26 cellular contexts compared by ENCODE assay signal in genomic region chr12:11694528-11694927, GRCh38.
"Had no signal": no experiment of that assay in that cellular context is flagged by ENCODE, and none has a peak within 500 bp of the region (broad histone marks: within the 10 kb centered on the region; RNA-seq: fewer than 3 reads in every experiment).

No MANE protein-coding gene starts in this region.

- ATAC-seq: activated CD4-positive, alpha-beta T cell treated with anti-CD3 and anti-CD28 coated beads for 36 hours; activated naive CD8-positive, alpha-beta T cell treated with anti-CD3 and anti-CD28 coated beads, Interleukin-2, amount 50 U/mL, for 24 hours; activated T-cell treated with anti-CD3 and anti-CD28 coated beads, Interleukin-2, amount 50 U/mL, for 72 hours had no signal

- H3K9ac ChIP-seq: SK-N-SH had no signal

- H3K9me3 ChIP-seq: ascending aorta, Peyer's patch, SJCRH30, SK-N-SH had no signal

- H3K36me3 ChIP-seq: ascending aorta, cardiac muscle cell, Peyer's patch, SJCRH30, WERI-Rb-1 had no signal

- H3K4me1 Mint-ChIP-seq: brain had no signal

- H3K4me1 ChIP-seq: Peyer's patch had no signal

- H3K9me3 Mint-ChIP-seq: activated CD4-positive, alpha-beta memory T cell treated with anti-CD3 and anti-CD28 coated beads, Interleukin-2, amount 10 ng/mL, durations not matched to agents 7 days and 5 days; activated naive CD4-positive, alpha-beta T cell treated with anti-CD3 and anti-CD28 coated beads, Interleukin-2, amount 50 U/mL, for 24 hours; activated naive CD8-positive, alpha-beta T cell treated with anti-CD3 and anti-CD28 coated beads, Interleukin-2, amount 50 U/mL, for 24 hours; activated T-cell treated with anti-CD3 and anti-CD28 coated beads, Interleukin-2, amount 50 U/mL, for 72 hours; activated T-helper 2 cell treated with anti-CD3 and anti-CD28 coated beads, Interferon-gamma antibody, Interleukin-2, Interleukin-4, amounts not matched to agents 10 μg/mL and 5 μg/mL and 100 μg/mL, durations not matched to agents 14 hours and 24 hours and 36 hours had no signal

- H3K27me3 ChIP-seq: ascending aorta, cardiac muscle cell, Peyer's patch, SJCRH30 had no signal

- DNase-seq: activated CD4-positive, alpha-beta memory T cell treated with anti-CD3 and anti-CD28 coated beads, Interleukin-2, amount 10 ng/mL, durations not matched to agents 7 days and 5 days; activated CD4-positive, alpha-beta T cell treated with anti-CD3 and anti-CD28 coated beads for 36 hours; activated CD4-positive, alpha-beta T cell treated with anti-CD3 and anti-CD28 coated beads, Interleukin-2, amount 50 U/mL, for 1 hour; activated gamma-delta T cell treated with Interleukin-2 at 50 U/mL for 16 hours; activated naive CD8-positive, alpha-beta T cell treated with anti-CD3 and anti-CD28 coated beads, Interleukin-2, amount 50 U/mL, for 24 hours; activated T-cell treated with anti-CD3 and anti-CD28 coated beads for 4 hours; activated T-cell treated with anti-CD3 and anti-CD28 coated beads, Interleukin-2, amount 50 U/mL, for 72 hours; amniotic stem cell; MM.1S; NCI-H1105 treated with DMSO at 0.1 percent for 48 hours; NCI-H1436 treated with DMSO at 0.1 percent for 48 hours; NCI-H2081; NCI-H510A treated with DMSO at 0.1 percent for 48 hours; NCI-H69; Peyer's patch; Right ventricle myocardium superior; SJCRH30; SK-N-SH; T-helper 1 cell; WERI-Rb-1 had no signal

- H3K4me3 ChIP-seq: ascending aorta, cardiac muscle cell, Peyer's patch, SJCRH30 had no signal

- H3K4me3 Mint-ChIP-seq: activated CD4-positive, alpha-beta memory T cell treated with anti-CD3 and anti-CD28 coated beads, Interleukin-2, amount 10 ng/mL, durations not matched to agents 7 days and 5 days; activated CD4-positive, alpha-beta T cell treated with anti-CD3 and anti-CD28 coated beads for 36 hours; activated naive CD4-positive, alpha-beta T cell treated with anti-CD3 and anti-CD28 coated beads, Interleukin-2, amount 50 U/mL, for 24 hours; activated naive CD8-positive, alpha-beta T cell treated with anti-CD3 and anti-CD28 coated beads, Interleukin-2, amount 50 U/mL, for 24 hours; activated T-cell treated with anti-CD3 and anti-CD28 coated beads, Interleukin-2, amount 50 U/mL, for 72 hours; brain had no signal

- H3K27ac Mint-ChIP-seq: activated CD4-positive, alpha-beta memory T cell treated with anti-CD3 and anti-CD28 coated beads, Interleukin-2, amount 10 ng/mL, durations not matched to agents 7 days and 5 days; activated CD4-positive, alpha-beta T cell treated with anti-CD3 and anti-CD28 coated beads for 36 hours; activated naive CD4-positive, alpha-beta T cell treated with anti-CD3 and anti-CD28 coated beads, Interleukin-2, amount 50 U/mL, for 24 hours; activated naive CD8-positive, alpha-beta T cell treated with anti-CD3 and anti-CD28 coated beads, Interleukin-2, amount 50 U/mL, for 24 hours; activated T-cell treated with anti-CD3 and anti-CD28 coated beads, Interleukin-2, amount 50 U/mL, for 72 hours; activated T-helper 2 cell treated with anti-CD3 and anti-CD28 coated beads, Interferon-gamma antibody, Interleukin-2, Interleukin-4, amounts not matched to agents 10 μg/mL and 5 μg/mL and 100 μg/mL, durations not matched to agents 14 hours and 24 hours and 36 hours; brain had no signal

- H3K27ac ChIP-seq: cardiac muscle cell, RWPE1, SJCRH30, WERI-Rb-1 had no signal

- H3K27me3 Mint-ChIP-seq: activated CD4-positive, alpha-beta memory T cell treated with anti-CD3 and anti-CD28 coated beads, Interleukin-2, amount 10 ng/mL, durations not matched to agents 7 days and 5 days; activated CD4-positive, alpha-beta T cell treated with anti-CD3 and anti-CD28 coated beads for 36 hours; activated naive CD4-positive, alpha-beta T cell treated with anti-CD3 and anti-CD28 coated beads, Interleukin-2, amount 50 U/mL, for 24 hours; activated naive CD8-positive, alpha-beta T cell treated with anti-CD3 and anti-CD28 coated beads, Interleukin-2, amount 50 U/mL, for 24 hours; brain had no signal
